Comparison of ENCODE assay signal across 17 cellular contexts in the genomic region with DNA sequence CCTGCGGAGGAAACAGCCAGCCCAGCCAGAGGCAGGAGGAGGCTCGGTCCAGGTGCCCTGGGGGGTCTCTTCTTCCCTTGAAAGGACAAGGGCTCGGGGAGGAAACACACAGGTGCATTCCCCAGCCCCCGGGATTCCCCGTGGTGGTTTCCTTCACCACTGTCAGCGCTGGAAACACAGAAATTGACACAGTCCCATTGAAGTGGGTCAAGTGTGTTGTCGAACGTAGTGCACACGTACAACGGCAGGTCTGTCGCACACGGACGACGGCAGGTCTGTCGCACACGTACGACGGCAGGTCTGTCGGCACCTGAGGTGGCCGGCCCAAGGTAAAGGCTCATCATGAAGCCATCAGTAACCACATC.
DNase-seq lines count a peak whose midpoint lies in the region; ATAC-seq and TF ChIP-seq lines count a peak whose summit lies in the region.
"Had no signal": no experiment of that assay in that cellular context is flagged by ENCODE, and none has a peak within 500 bp of the region (broad histone marks: within the 10 kb centered on the region; RNA-seq: fewer than 3 reads in every experiment).

No MANE protein-coding gene starts in this region.

- no peaks in the 10 kb centered on the region for H4K20me1 ChIP-seq in mammary epithelial cell (ENCODE audit: insufficient read depth, low read length)

- H3K9me3 ChIP-seq in T-helper 17 cell (ENCODE audit: control insufficient read depth, low read length, poor library complexity, severe bottlenecking) (no peaks in the 10 kb centered on the region), testis (no peaks in the 10 kb centered on the region), mammary epithelial cell (replicated peaks; ENCODE audit: insufficient read depth, low read length) (no peaks in the 10 kb centered on the region)
- H3K9me3 ChIP-seq: esophagus squamous epithelium, thyroid gland had no signal

- H3K4me2 ChIP-seq in mammary epithelial cell (ENCODE audit: insufficient read depth, low read depth, low read length), result no peak overlapping the region

- no peak overlapping the region for H3K27ac Mint-ChIP-seq in activated naive CD8-positive, alpha-beta T cell treated with anti-CD3 and anti-CD28 coated beads for 36 hours
- H3K27ac Mint-ChIP-seq in activated naive CD8-positive, alpha-beta T cell treated with anti-CD3 and anti-CD28 coated beads, Interleukin-2, amount 50 U/mL, for 24 hours, result no peak overlapping the region
- H3K27ac Mint-ChIP-seq in T-helper 17 cell, result no peak overlapping the region
- peak overlapping the region in 1 of 6 donors; percentile 1 for H3K27ac Mint-ChIP-seq in immature natural killer cell
- H3K27ac Mint-ChIP-seq in activated T-helper 1 cell treated with anti-CD3 and anti-CD28 coated beads, Interleukin-12 subunit alpha, Interleukin-12 subunit beta, Interleukin-2, Interleukin-4 antibody, amounts not matched to agents 30 ng/mL and 10 ng/mL and 1 ng/mL, durations not matched to agents 14 hours and 24 hours and 36 hours, result no peak overlapping the region
- H3K27ac Mint-ChIP-seq: CD8-positive, alpha-beta memory T cell; HFFc6 had no signal

- H3K4me3 Mint-ChIP-seq in activated naive CD8-positive, alpha-beta T cell treated with anti-CD3 and anti-CD28 coated beads for 36 hours, result no peak overlapping the region
- H3K4me3 Mint-ChIP-seq in activated naive CD8-positive, alpha-beta T cell treated with anti-CD3 and anti-CD28 coated beads, Interleukin-2, amount 50 U/mL, for 24 hours, result no peak overlapping the region
- H3K4me3 Mint-ChIP-seq in T-helper 17 cell (no peak overlapping the region), immature natural killer cell (no peak overlapping the region)
- no peak overlapping the region for H3K4me3 Mint-ChIP-seq in activated T-helper 1 cell treated with anti-CD3 and anti-CD28 coated beads, Interleukin-12 subunit alpha, Interleukin-12 subunit beta, Interleukin-2, Interleukin-4 antibody, amounts not matched to agents 30 ng/mL and 10 ng/mL and 1 ng/mL, durations not matched to agents 14 hours and 24 hours and 36 hours
- H3K4me3 Mint-ChIP-seq: activated T-cell treated with anti-CD3 and anti-CD28 coated beads, Interleukin-2, amount 50 U/mL, for 4 hours; CD8-positive, alpha-beta memory T cell; HFFc6 had no signal

- H3K79me2 ChIP-seq in mammary epithelial cell (ENCODE audit: insufficient read depth, low read length), result no peaks in the 10 kb centered on the region

- no peaks in the 10 kb centered on the region for H3K36me3 ChIP-seq in testis (ENCODE audit: low read depth, missing control alignments)
- H3K36me3 ChIP-seq in mammary epithelial cell (ENCODE audit: insufficient read depth, low read length), result no peaks in the 10 kb centered on the region
- H3K36me3 ChIP-seq: esophagus squamous epithelium, thyroid gland had no signal

- DNase-seq in activated naive CD8-positive, alpha-beta T cell treated with anti-CD3 and anti-CD28 coated beads for 36 hours, result peak; percentile 21
- DNase-seq in activated naive CD8-positive, alpha-beta T cell treated with anti-CD3 and anti-CD28 coated beads, Interleukin-2, amount 50 U/mL, for 24 hours, result no peak
- DNase-seq in T-helper 17 cell, result no peak
- peak in 2 of 3 donors; percentile 21 for DNase-seq in immature natural killer cell
- peak; percentile 10 for DNase-seq in testis
- DNase-seq in mammary epithelial cell, result no peak
- DNase-seq in activated T-helper 1 cell treated with anti-CD3 and anti-CD28 coated beads, Interleukin-12 subunit alpha, Interleukin-12 subunit beta, Interleukin-2, Interleukin-4 antibody, amounts not matched to agents 30 ng/mL and 10 ng/mL and 1 ng/mL, durations not matched to agents 14 hours and 24 hours and 36 hours (ENCODE audit: low spot score), result no peak
- no peak for DNase-seq in midbrain (lab: John Stamatoyannopoulos, UW)
- DNase-seq: activated CD4-positive, alpha-beta T cell treated with anti-CD3 and anti-CD28 coated beads for 1 hour; activated T-cell treated with anti-CD3 and anti-CD28 coated beads, Interleukin-2, amount 50 U/mL, for 4 hours; effector CD4-positive, alpha-beta T cell; esophagus squamous epithelium; HFFc6; MV-4-11; NCI-H1930; thyroid gland had no signal

- dilution Hi-C loops in mammary epithelial cell (cut with HindIII; ENCODE audit: low sequenced_read_pairs), result no loop called here

- no peak for TF ChIP-seq CTCF in testis (IDR thresholded peaks at IDR 0.05)
- no peak for TF ChIP-seq CTCF in mammary epithelial cell (conservative IDR thresholded peaks at IDR 0.05 in 1 of 2, IDR thresholded peaks at IDR 0.05 in 1 of 2; ENCODE audit: extremely low read depth in 1 of 2, insufficient read depth in 1 of 2, low read depth in 1 of 2, low read length in 2 of 2)

- TF ChIP-seq POLR2A in testis (IDR thresholded peaks at IDR 0.05), result no peak

- in situ Hi-C loops in mammary epithelial cell (cut with MboI; ENCODE audit: low sequenced_read_pairs in 2 of 2), result no loop called here

- no TSS peak for BruUV-seq in mammary epithelial cell (replicated peaks; lab: Mats Ljungman, UMichigan)

- no peaks in the 10 kb centered on the region for H3K9me3 Mint-ChIP-seq in activated naive CD8-positive, alpha-beta T cell treated with anti-CD3 and anti-CD28 coated beads for 36 hours
- H3K9me3 Mint-ChIP-seq in activated naive CD8-positive, alpha-beta T cell treated with anti-CD3 and anti-CD28 coated beads, Interleukin-2, amount 50 U/mL, for 24 hours, result no peaks in the 10 kb centered on the region
- H3K9me3 Mint-ChIP-seq in immature natural killer cell, result no peaks in the 10 kb centered on the region
- H3K9me3 Mint-ChIP-seq in activated T-helper 1 cell treated with anti-CD3 and anti-CD28 coated beads, Interleukin-12 subunit alpha, Interleukin-12 subunit beta, Interleukin-2, Interleukin-4 antibody, amounts not matched to agents 30 ng/mL and 10 ng/mL and 1 ng/mL, durations not matched to agents 14 hours and 24 hours and 36 hours, result peaks cover 21% of the 10 kb centered on the region
- H3K9me3 Mint-ChIP-seq: activated T-cell treated with anti-CD3 and anti-CD28 coated beads, Interleukin-2, amount 50 U/mL, for 4 hours had no signal

- peaks cover 6% of the 10 kb centered on the region for H3K4me1 Mint-ChIP-seq in activated naive CD8-positive, alpha-beta T cell treated with anti-CD3 and anti-CD28 coated beads for 36 hours
- H3K4me1 Mint-ChIP-seq in activated naive CD8-positive, alpha-beta T cell treated with anti-CD3 and anti-CD28 coated beads, Interleukin-2, amount 50 U/mL, for 24 hours, result no peaks in the 10 kb centered on the region
- H3K4me1 Mint-ChIP-seq in T-helper 17 cell (peaks cover 6% of the 10 kb centered on the region), immature natural killer cell (peaks cover 0 to 7% of the 10 kb centered on the region in 2 donors)
- no peaks in the 10 kb centered on the region for H3K4me1 Mint-ChIP-seq in activated T-helper 1 cell treated with anti-CD3 and anti-CD28 coated beads, Interleukin-12 subunit alpha, Interleukin-12 subunit beta, Interleukin-2, Interleukin-4 antibody, amounts not matched to agents 30 ng/mL and 10 ng/mL and 1 ng/mL, durations not matched to agents 14 hours and 24 hours and 36 hours (ENCODE audit: low read depth)
- H3K4me1 Mint-ChIP-seq: CD8-positive, alpha-beta memory T cell had no signal

- intact Hi-C loops in testis (cut with DNase I; ENCODE audit: low total_unique reads), result no loop called here
- intact Hi-C loops in mammary epithelial cell (cut with micrococcal nuclease), result no loop called here
- intact Hi-C loops in activated T-helper 1 cell treated with anti-CD3 and anti-CD28 coated beads, Interleukin-12 subunit alpha, Interleukin-12 subunit beta, Interleukin-2, Interleukin-4 antibody, amounts not matched to agents 30 ng/mL and 10 ng/mL and 1 ng/mL, durations not matched to agents 14 hours and 24 hours and 36 hours (cut with micrococcal nuclease), result no loop called here

- H3K4me1 ChIP-seq in testis (no peaks in the 10 kb centered on the region), mammary epithelial cell (ENCODE audit: insufficient read depth, low read length) (peaks cover 3% of the 10 kb centered on the region)
- H3K4me1 ChIP-seq: thyroid gland had no signal

- no peaks in the 10 kb centered on the region for H3K27me3 Mint-ChIP-seq in activated naive CD8-positive, alpha-beta T cell treated with anti-CD3 and anti-CD28 coated beads for 36 hours
- H3K27me3 Mint-ChIP-seq in activated naive CD8-positive, alpha-beta T cell treated with anti-CD3 and anti-CD28 coated beads, Interleukin-2, amount 50 U/mL, for 24 hours, result peaks cover 2% of the 10 kb centered on the region
- H3K27me3 Mint-ChIP-seq in T-helper 17 cell (peaks cover 27% of the 10 kb centered on the region), immature natural killer cell (ENCODE audit: low read depth in 3 of 3) (peaks cover 8 to 13% (median 10%) of the 10 kb centered on the region in 3 donors)
- H3K27me3 Mint-ChIP-seq in activated T-helper 1 cell treated with anti-CD3 and anti-CD28 coated beads, Interleukin-12 subunit alpha, Interleukin-12 subunit beta, Interleukin-2, Interleukin-4 antibody, amounts not matched to agents 30 ng/mL and 10 ng/mL and 1 ng/mL, durations not matched to agents 14 hours and 24 hours and 36 hours (ENCODE audit: insufficient read depth), result no peaks in the 10 kb centered on the region

- 91 to 93% methylated on average over 20 of the region's 20 CpGs for WGBS in testis, 2 donors
- 90% methylated on average over 19 of the region's 20 CpGs for WGBS in mammary epithelial cell (ENCODE audit: low coverage, missing lambda C conversion rate)

- CTCF ChIA-PET in mammary epithelial cell (lab: Charles Lee; ENCODE audit: low non-redundant PET), result no interaction called here

- no peak for ATAC-seq in activated naive CD8-positive, alpha-beta T cell treated with anti-CD3 and anti-CD28 coated beads, Interleukin-2, amount 50 U/mL, for 24 hours
- peak; percentile 54 for ATAC-seq in T-helper 17 cell
- ATAC-seq: activated T-cell treated with anti-CD3 and anti-CD28 coated beads, Interleukin-2, amount 50 U/mL, for 4 hours had no signal

- no peak overlapping the region for H3K9ac ChIP-seq in mammary epithelial cell (ENCODE audit: insufficient read depth, low read length)

- no peak overlapping the region for H3K4me3 ChIP-seq in testis
- H3K4me3 ChIP-seq in mammary epithelial cell (replicated peaks in 1 of 3; ENCODE audit: insufficient read depth in 1 of 3, low read depth in 2 of 3, low read length in 3 of 3), result no peak overlapping the region
- H3K4me3 ChIP-seq: esophagus squamous epithelium, thyroid gland had no signal

- H2AFZ ChIP-seq in mammary epithelial cell (ENCODE audit: low read depth, low read length), result no peak overlapping the region

- H3K27me3 ChIP-seq in testis (no peaks in the 10 kb centered on the region), mammary epithelial cell (ENCODE audit: insufficient read depth, low read length) (no peaks in the 10 kb centered on the region)
- H3K27me3 ChIP-seq: thyroid gland had no signal

- H3K36me3 Mint-ChIP-seq in activated naive CD8-positive, alpha-beta T cell treated with anti-CD3 and anti-CD28 coated beads for 36 hours, result no peaks in the 10 kb centered on the region
- no peaks in the 10 kb centered on the region for H3K36me3 Mint-ChIP-seq in activated naive CD8-positive, alpha-beta T cell treated with anti-CD3 and anti-CD28 coated beads, Interleukin-2, amount 50 U/mL, for 24 hours (ENCODE audit: low read depth)
- H3K36me3 Mint-ChIP-seq in T-helper 17 cell (ENCODE audit: low read depth) (no peaks in the 10 kb centered on the region), immature natural killer cell (no peaks in the 10 kb centered on the region)
- no peaks in the 10 kb centered on the region for H3K36me3 Mint-ChIP-seq in activated T-helper 1 cell treated with anti-CD3 and anti-CD28 coated beads, Interleukin-12 subunit alpha, Interleukin-12 subunit beta, Interleukin-2, Interleukin-4 antibody, amounts not matched to agents 30 ng/mL and 10 ng/mL and 1 ng/mL, durations not matched to agents 14 hours and 24 hours and 36 hours (ENCODE audit: low read depth)
- H3K36me3 Mint-ChIP-seq: CD8-positive, alpha-beta memory T cell had no signal

- H3K27ac ChIP-seq in testis (no peak overlapping the region), mammary epithelial cell (ENCODE audit: insufficient read depth, low read depth, low read length) (no peak overlapping the region)
- H3K27ac ChIP-seq: esophagus squamous epithelium, thyroid gland had no signal

Comparison
In these comparisons a context has a peak if more than half of its experiments do, and no peak if none do; other contexts are left out.
1. DNase-seq: peak in activated naive CD8-positive, alpha-beta T cell treated with anti-CD3 and anti-CD28 coated beads for 36 hours (single experiment), immature natural killer cell (2 of 3) and testis (single experiment); none in activated naive CD8-positive, alpha-beta T cell treated with anti-CD3 and anti-CD28 coated beads, Interleukin-2, amount 50 U/mL, for 24 hours (single experiment), T-helper 17 cell (0 of 3), mammary epithelial cell (single experiment), activated T-helper 1 cell treated with anti-CD3 and anti-CD28 coated beads, Interleukin-12 subunit alpha, Interleukin-12 subunit beta, Interleukin-2, Interleukin-4 antibody, amounts not matched to agents 30 ng/mL and 10 ng/mL and 1 ng/mL, durations not matched to agents 14 hours and 24 hours and 36 hours (single experiment) and midbrain (single experiment).